1 cellular context compared by ENCODE assay signal in the genomic region with DNA sequence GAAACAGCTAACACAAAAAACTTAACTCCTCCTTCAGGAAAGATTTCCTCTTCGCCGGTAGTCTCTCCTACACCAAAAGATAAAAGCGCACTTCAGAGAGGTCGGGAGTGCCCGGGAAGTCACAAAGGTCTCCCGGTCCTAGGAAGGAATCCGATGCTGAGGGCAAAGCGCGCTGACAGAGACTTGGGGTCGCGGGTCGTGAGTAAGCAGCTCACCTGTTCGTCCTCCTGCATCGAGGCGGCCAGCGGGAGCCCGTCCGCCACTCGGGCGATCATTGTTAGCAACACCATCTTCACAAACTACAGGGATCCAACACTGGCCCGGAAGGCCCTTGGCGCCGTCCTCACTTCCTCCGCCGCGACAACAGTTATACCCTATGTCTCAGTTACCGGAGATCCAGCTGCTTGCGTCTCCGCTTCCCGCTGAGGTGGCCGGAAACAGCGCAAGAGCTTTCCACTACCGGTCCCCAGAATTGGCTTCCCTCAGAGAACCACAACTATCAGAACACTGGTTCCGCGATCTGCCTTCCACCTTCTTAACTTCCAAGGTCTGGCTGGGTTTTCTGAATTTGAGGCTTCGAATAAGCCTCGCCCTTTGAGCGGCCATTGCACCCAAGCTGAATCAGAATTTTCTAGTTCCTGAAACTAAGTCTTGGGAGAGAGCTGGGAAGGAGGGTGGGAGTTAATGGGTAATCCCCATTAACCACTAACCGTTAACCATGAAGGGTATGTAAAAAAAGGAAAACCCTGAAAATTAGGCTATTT.
A peak's percentile ranks its signal among the peaks of the same experiment; 100 is the strongest.
TF ChIP-seq lines count a peak whose summit lies in the region.

TSS of gene SEC22B (minus strand) at position 429 of the 764 bp plus-strand sequence. CDS start at position 290, 139 bp downstream.

TF ChIP-seq in HEK293, 187 proteins besides CTCF, POLR2A, EP300 and RAD21 (continued from another document):
- TF ChIP-seq ZNF24 (tag by site-specific recombination; IDR thresholded peaks at IDR 0.05) (peak; percentile 96), ZNF174 (tag by site-specific recombination; IDR thresholded peaks at IDR 0.05) (0 out of 2 replicates have a peak, but pooled peaks have one; percentile 67), ZNF350 (tag by site-specific recombination; IDR thresholded peaks at IDR 0.05) (no peak), ZNF501 (tag by site-specific recombination; IDR thresholded peaks at IDR 0.05) (peak; percentile 99), ZFHX2 (tag by site-specific recombination; conservative IDR thresholded peaks at IDR 0.05) (no peak), ZNF677 (tag by site-specific recombination; IDR thresholded peaks at IDR 0.05) (no peak), ZBTB20 (tag by site-specific recombination; IDR thresholded peaks at IDR 0.05) (peak; percentile 82; the same call in 1 of the 2 replicates), ZNF416 (tag by site-specific recombination; IDR thresholded peaks at IDR 0.05) (no peak), ZNF221 (tag by site-specific recombination; IDR thresholded peaks at IDR 0.05; ENCODE audit: borderline replicate concordance) (0 out of 2 replicates have a peak, but pooled peaks have one; percentile 35), ZBTB6 (tag by site-specific recombination; IDR thresholded peaks at IDR 0.05) (peak; percentile 91), ELK4 (IDR thresholded peaks at IDR 0.05; ENCODE audit: borderline replicate concordance, low read depth, low read length) (no peak), ZNF768 (tag by site-specific recombination; IDR thresholded peaks at IDR 0.05) (peak; percentile 27; the same call in 1 of the 2 replicates), ZNF658 (tag by site-specific recombination; IDR thresholded peaks at IDR 0.05) (no peak)
- TF ChIP-seq, protein P1, sequence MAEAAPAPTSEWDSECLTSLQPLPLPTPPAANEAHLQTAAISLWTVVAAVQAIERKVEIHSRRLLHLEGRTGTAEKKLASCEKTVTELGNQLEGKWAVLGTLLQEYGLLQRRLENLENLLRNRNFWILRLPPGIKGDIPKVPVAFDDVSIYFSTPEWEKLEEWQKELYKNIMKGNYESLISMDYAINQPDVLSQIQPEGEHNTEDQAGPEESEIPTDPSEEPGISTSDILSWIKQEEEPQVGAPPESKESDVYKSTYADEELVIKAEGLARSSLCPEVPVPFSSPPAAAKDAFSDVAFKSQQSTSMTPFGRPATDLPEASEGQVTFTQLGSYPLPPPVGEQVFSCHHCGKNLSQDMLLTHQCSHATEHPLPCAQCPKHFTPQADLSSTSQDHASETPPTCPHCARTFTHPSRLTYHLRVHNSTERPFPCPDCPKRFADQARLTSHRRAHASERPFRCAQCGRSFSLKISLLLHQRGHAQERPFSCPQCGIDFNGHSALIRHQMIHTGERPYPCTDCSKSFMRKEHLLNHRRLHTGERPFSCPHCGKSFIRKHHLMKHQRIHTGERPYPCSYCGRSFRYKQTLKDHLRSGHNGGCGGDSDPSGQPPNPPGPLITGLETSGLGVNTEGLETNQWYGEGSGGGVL (tag by site-specific recombination; IDR thresholded peaks at IDR 0.05) = no peak
- TF ChIP-seq, protein P2, sequence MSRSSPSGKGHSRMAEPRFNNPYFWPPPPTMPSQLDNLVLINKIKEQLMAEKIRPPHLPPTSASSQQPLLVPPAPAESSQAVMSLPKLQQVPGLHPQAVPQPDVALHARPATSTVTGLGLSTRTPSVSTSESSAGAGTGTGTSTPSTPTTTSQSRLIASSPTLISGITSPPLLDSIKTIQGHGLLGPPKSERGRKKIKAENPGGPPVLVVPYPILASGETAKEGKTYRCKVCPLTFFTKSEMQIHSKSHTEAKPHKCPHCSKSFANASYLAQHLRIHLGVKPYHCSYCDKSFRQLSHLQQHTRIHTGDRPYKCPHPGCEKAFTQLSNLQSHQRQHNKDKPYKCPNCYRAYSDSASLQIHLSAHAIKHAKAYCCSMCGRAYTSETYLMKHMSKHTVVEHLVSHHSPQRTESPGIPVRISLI (tag by site-specific recombination; IDR thresholded peaks at IDR 0.05) = no peak; the same call in 1 of the 2 replicates
